Comparison of ENCODE assay signal across 9 cellular contexts in the genomic region with DNA sequence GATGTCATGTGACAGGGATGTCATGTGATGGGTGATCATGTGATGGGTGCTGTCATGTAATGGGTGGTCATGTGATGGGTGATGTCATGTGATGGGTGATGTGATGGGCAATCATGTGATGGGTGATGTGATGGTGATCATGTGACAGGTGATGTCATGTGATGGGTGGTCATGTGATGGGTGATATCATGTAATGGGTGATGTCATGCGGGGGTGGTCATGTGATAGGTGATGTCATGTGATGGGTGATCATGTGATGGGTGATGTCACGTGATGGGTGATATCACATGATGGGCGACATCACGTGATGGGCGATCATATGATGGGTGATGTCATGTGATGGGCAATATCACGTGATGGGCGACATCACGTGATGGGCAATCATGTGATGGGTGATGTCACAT. TPM values are rescaled to one million over a fixed set of nuclear protein-coding genes. Genes with fewer than 3 reads are reported as not detected.
DNase-seq lines count a peak whose midpoint lies in the region; ATAC-seq and TF ChIP-seq lines count a peak whose summit lies in the region.
"Had no signal": no experiment of that assay in that cellular context is flagged by ENCODE, and none has a peak within 500 bp of the region (broad histone marks: within the 10 kb centered on the region; RNA-seq: fewer than 3 reads in every experiment).

No MANE protein-coding gene starts in this region.

- DNase-seq in Calu3 (no peak), H4 (ENCODE audit: low spot score) (peak; percentile 43), OCI-M2 (lab: John Stamatoyannopoulos, UW; ENCODE audit: unreplicated experiment) (no peak), Right ventricle myocardium inferior (ENCODE audit: missing footprints) (no peak)
- DNase-seq in activated naive CD4-positive, alpha-beta T cell treated with anti-CD3 and anti-CD28 coated beads, Interleukin-2, amount 50 U/mL, for 72 hours (ENCODE audit: low spot score in 2 of 2): peak in 1 of 2 donors; percentile 53
- no peak for DNase-seq in natural killer cell treated with Interleukin-12 subunit alpha and Interleukin-12 subunit beta and Interleukin-15 and Interleukin-18, amount 100 ng/mL, for 72 hours (ENCODE audit: low spot score)
- DNase-seq: right cardiac atrium had no signal

- peak overlapping the region; percentile 98 for H3K27ac Mint-ChIP-seq in Calu3 (ENCODE audit: unreplicated experiment)
- H3K27ac Mint-ChIP-seq in activated naive CD4-positive, alpha-beta T cell treated with anti-CD3 and anti-CD28 coated beads, Interleukin-2, amount 50 U/mL, for 72 hours: peak overlapping the region; percentile 90 to 100
- H3K27ac Mint-ChIP-seq in natural killer cell treated with Interleukin-12 subunit alpha and Interleukin-12 subunit beta and Interleukin-15 and Interleukin-18, amount 100 ng/mL, for 72 hours: peak overlapping the region; percentile 90 to 97

- H3K4me1 Mint-ChIP-seq in Calu3 (ENCODE audit: low read depth, unreplicated experiment): no peaks in the 10 kb centered on the region
- peaks cover 15 to 29% of the 10 kb centered on the region in 2 donors for H3K4me1 Mint-ChIP-seq in natural killer cell treated with Interleukin-12 subunit alpha and Interleukin-12 subunit beta and Interleukin-15 and Interleukin-18, amount 100 ng/mL, for 72 hours (ENCODE audit: low read depth in 2 of 2)

- H3K36me3 Mint-ChIP-seq in Calu3 (ENCODE audit: insufficient read depth, unreplicated experiment): peaks cover 20% of the 10 kb centered on the region
- H3K36me3 Mint-ChIP-seq in activated naive CD4-positive, alpha-beta T cell treated with anti-CD3 and anti-CD28 coated beads, Interleukin-2, amount 50 U/mL, for 72 hours: peaks cover 13 to 24% of the 10 kb centered on the region in 2 donors
- H3K36me3 Mint-ChIP-seq in natural killer cell treated with Interleukin-12 subunit alpha and Interleukin-12 subunit beta and Interleukin-15 and Interleukin-18, amount 100 ng/mL, for 72 hours: peaks cover 16% of the 10 kb centered on the region

- peak overlapping the region; percentile 48 for H3K4me3 Mint-ChIP-seq in Calu3 (ENCODE audit: low read depth, unreplicated experiment)
- peak overlapping the region; percentile 52 for H3K4me3 Mint-ChIP-seq in natural killer cell treated with Interleukin-12 subunit alpha and Interleukin-12 subunit beta and Interleukin-15 and Interleukin-18, amount 100 ng/mL, for 72 hours

- peak; percentile 5 to 67 for ATAC-seq in activated naive CD4-positive, alpha-beta T cell treated with anti-CD3 and anti-CD28 coated beads, Interleukin-2, amount 50 U/mL, for 72 hours
- ATAC-seq in natural killer cell treated with Interleukin-12 subunit alpha and Interleukin-12 subunit beta and Interleukin-15 and Interleukin-18, amount 100 ng/mL, for 72 hours: peak; percentile 48 to 83
- ATAC-seq in GM21576 (IDR thresholded peaks at IDR 0.05; ENCODE audit: unreplicated experiment): no peak
- no peak for ATAC-seq in Right ventricle myocardium inferior
- ATAC-seq: right cardiac atrium had no signal

- CTCF ChIA-PET in Calu3 (lab: Charles Lee): no interaction called here

- no peak for TF ChIP-seq CTCF in Calu3 (IDR thresholded peaks at IDR 0.05; ENCODE audit: unreplicated experiment)

- peaks cover 5% of the 10 kb centered on the region for H3K9me3 Mint-ChIP-seq in Calu3 (ENCODE audit: low read depth, unreplicated experiment)
- peaks cover 15 to 20% of the 10 kb centered on the region in 2 donors for H3K9me3 Mint-ChIP-seq in activated naive CD4-positive, alpha-beta T cell treated with anti-CD3 and anti-CD28 coated beads, Interleukin-2, amount 50 U/mL, for 72 hours
- peaks cover 10% of the 10 kb centered on the region for H3K9me3 Mint-ChIP-seq in natural killer cell treated with Interleukin-12 subunit alpha and Interleukin-12 subunit beta and Interleukin-15 and Interleukin-18, amount 100 ng/mL, for 72 hours

- intact Hi-C loops in Calu3 (cut with micrococcal nuclease; ENCODE audit: unreplicated experiment): no loop called here
- intact Hi-C loops in Right ventricle myocardium inferior (cut with DNase I): no loop called here

- peaks cover 93% of the 10 kb centered on the region for H3K27me3 Mint-ChIP-seq in Calu3 (ENCODE audit: unreplicated experiment)
- peaks cover 0 to 11% of the 10 kb centered on the region in 2 donors for H3K27me3 Mint-ChIP-seq in natural killer cell treated with Interleukin-12 subunit alpha and Interleukin-12 subunit beta and Interleukin-15 and Interleukin-18, amount 100 ng/mL, for 72 hours

- no TSS peak for BruUV-seq in Calu3 (replicated peaks; lab: Mats Ljungman, UMichigan)

RNA-seq across cellular contexts. Expression of a gene that starts 16.6 kb away (rescaled TPM):
- total RNA-seq in Calu3 (2022) (not detected in 2 replicates), Right ventricle myocardium inferior (0.19 TPM)
- not detected in 2 replicates for total RNA-seq in H4 (2014; rRNA removed; shearing (Covaris generic))
- total RNA-seq in activated naive CD4-positive, alpha-beta T cell treated with anti-CD3 and anti-CD28 coated beads, Interleukin-2, amount 50 U/mL, for 72 hours: not detected
- under 1 TPM; 0.17 to 0.39 TPM for total RNA-seq in natural killer cell treated with Interleukin-12 subunit alpha and Interleukin-12 subunit beta and Interleukin-15 and Interleukin-18, amount 100 ng/mL, for 72 hours
- total RNA-seq: T-helper 1 cell treated with Interleukin-12 subunit alpha and Interleukin-12 subunit beta and Interleukin-4 antibody, amounts not matched to agents 30 ng/mL and 1 ng/mL, for 36 hours had no signal

RNA-seq across cellular contexts. Expression of a gene that starts 31.3 kb away (rescaled TPM):
- not detected in 2 replicates for total RNA-seq in Calu3 (2022)
- 0.37 and 0.45 TPM in 2 replicates for total RNA-seq in H4 (2014; rRNA removed; shearing (Covaris generic))
- under 1 TPM in 1 of 2 donors, not detected in 1; 0.25 TPM for total RNA-seq in activated naive CD4-positive, alpha-beta T cell treated with anti-CD3 and anti-CD28 coated beads, Interleukin-2, amount 50 U/mL, for 72 hours
- total RNA-seq in natural killer cell treated with Interleukin-12 subunit alpha and Interleukin-12 subunit beta and Interleukin-15 and Interleukin-18, amount 100 ng/mL, for 72 hours: 1 to 10 TPM; 1.5 to 5.8 TPM
- 1.2 TPM for total RNA-seq in Right ventricle myocardium inferior

RNA-seq across cellular contexts. Expression of a gene that starts 48.2 kb away (rescaled TPM):
- total RNA-seq in Calu3 (2022) (0.45 TPM in 1 of 2 replicates, not detected in the other), Right ventricle myocardium inferior (2.4 TPM)
- total RNA-seq in H4 (2014; rRNA removed; shearing (Covaris generic)): not detected in 2 replicates
- 1 to 10 TPM in 1 of 2 donors, under 1 TPM in 1; 0.46 to 4.0 TPM for total RNA-seq in activated naive CD4-positive, alpha-beta T cell treated with anti-CD3 and anti-CD28 coated beads, Interleukin-2, amount 50 U/mL, for 72 hours
- total RNA-seq in natural killer cell treated with Interleukin-12 subunit alpha and Interleukin-12 subunit beta and Interleukin-15 and Interleukin-18, amount 100 ng/mL, for 72 hours: 10 to 100 TPM; 17.6 to 43.7 TPM

RNA-seq across cellular contexts. Expression of a gene that starts 52.7 kb away (rescaled TPM):
- total RNA-seq in Calu3 (2022) (not detected in 2 replicates), Right ventricle myocardium inferior (not detected)
- 0.78 TPM in 1 of 2 replicates, not detected in the other for total RNA-seq in H4 (2014; rRNA removed; shearing (Covaris generic))
- not detected for total RNA-seq in activated naive CD4-positive, alpha-beta T cell treated with anti-CD3 and anti-CD28 coated beads, Interleukin-2, amount 50 U/mL, for 72 hours
- total RNA-seq in natural killer cell treated with Interleukin-12 subunit alpha and Interleukin-12 subunit beta and Interleukin-15 and Interleukin-18, amount 100 ng/mL, for 72 hours: not detected
- total RNA-seq: right cardiac atrium; T-helper 1 cell treated with Interleukin-12 subunit alpha and Interleukin-12 subunit beta and Interleukin-4 antibody, amounts not matched to agents 30 ng/mL and 1 ng/mL, for 36 hours had no signal

Comparison
In these comparisons a context has a peak if more than half of its experiments do, and no peak if none do; other contexts are left out.
1. ATAC-seq: peak in activated naive CD4-positive, alpha-beta T cell treated with anti-CD3 and anti-CD28 coated beads, Interleukin-2, amount 50 U/mL, for 72 hours (2 of 2) and natural killer cell treated with Interleukin-12 subunit alpha and Interleukin-12 subunit beta and Interleukin-15 and Interleukin-18, amount 100 ng/mL, for 72 hours (2 of 2); none in GM21576 (single experiment) and Right ventricle myocardium inferior (single experiment).
2. Peak in every context shown above with its lines, with median percentiles within 50 percentile points of each other: H3K27ac Mint-ChIP-seq.